In genomic region chr1:111551623-111552470, GRCh38 we compare ENCODE assay signal across 3 cellular contexts.
TF ChIP-seq lines count a peak whose summit lies in the region.

No MANE protein-coding gene starts in this region.

TF ChIP-seq in GM23338, 12 proteins besides CTCF, POLR2A, EP300 and RAD21 (continues in another document):
- no peak for TF ChIP-seq CREB1 (CRISPR knock-in tag; IDR thresholded peaks at IDR 0.05; ENCODE audit: low read depth)
- no peak for TF ChIP-seq NANOG (IDR thresholded peaks at IDR 0.05; ENCODE audit: borderline replicate concordance)
- TF ChIP-seq ETS1 (IDR thresholded peaks at IDR 0.05), result no peak
- no peak for TF ChIP-seq EZH2 (IDR thresholded peaks at IDR 0.05; ENCODE audit: low read depth, unreplicated experiment)
- TF ChIP-seq ZNF462 (CRISPR knock-in tag; IDR thresholded peaks at IDR 0.05), result no peak

TF ChIP-seq in IMR-90, 13 proteins besides CTCF, POLR2A, EP300 and RAD21:
- no peak for TF ChIP-seq NFE2L2 (IDR thresholded peaks at IDR 0.05; ENCODE audit: low read depth, low read length)
- no peak for TF ChIP-seq BHLHE40 (IDR thresholded peaks at IDR 0.05; ENCODE audit: low read depth, low read length)
- no peak for TF ChIP-seq RCOR1 (IDR thresholded peaks at IDR 0.05; ENCODE audit: insufficient replicate concordance, low read length)
- TF ChIP-seq RFX5 (IDR thresholded peaks at IDR 0.05; ENCODE audit: low read depth, low read length), result no peak
- no peak for TF ChIP-seq CEBPB (IDR thresholded peaks at IDR 0.05; ENCODE audit: low read depth, low read length)
- no peak for TF ChIP-seq ELK1 (IDR thresholded peaks at IDR 0.05; ENCODE audit: borderline replicate concordance, low read depth, low read length)
- TF ChIP-seq MAFK (IDR thresholded peaks at IDR 0.05; ENCODE audit: low read depth, low read length), result no peak
- TF ChIP-seq MAZ (IDR thresholded peaks at IDR 0.05; ENCODE audit: borderline replicate concordance, low read depth, low read length), result no peak
- TF ChIP-seq SMC3 (IDR thresholded peaks at IDR 0.05; ENCODE audit: low read depth, low read length), result no peak
- no peak for TF ChIP-seq MXI1 (IDR thresholded peaks at IDR 0.05; ENCODE audit: borderline replicate concordance, low read depth, low read length)
- TF ChIP-seq CHD1 (IDR thresholded peaks at IDR 0.05; ENCODE audit: low read depth, low read length), result no peak
- no peak for TF ChIP-seq FOS (IDR thresholded peaks at IDR 0.05; ENCODE audit: low read depth, low read length)
- no peak for TF ChIP-seq USF2 (IDR thresholded peaks at IDR 0.05; ENCODE audit: low read depth, low read length)
TF ChIP-seq in IMR-90: peak in this region for 0.

TF ChIP-seq in H1, 55 proteins besides CTCF, POLR2A, EP300 and RAD21:
- TF ChIP-seq TAF7 (optimal IDR thresholded peaks at IDR 0.05; ENCODE audit: borderline replicate concordance, low read depth, low read length), result no peak
- TF ChIP-seq POLR2AphosphoS5 (IDR thresholded peaks at IDR 0.05; ENCODE audit: low read depth, low read length), result no peak
- no peak for TF ChIP-seq ZNF274 (IDR thresholded peaks at IDR 0.05; ENCODE audit: borderline replicate concordance, extremely low read depth, low read length)
- TF ChIP-seq GABPA (IDR thresholded peaks at IDR 0.05; ENCODE audit: borderline replicate concordance, insufficient read depth, low read length), result no peak
- TF ChIP-seq TBP (IDR thresholded peaks at IDR 0.05; ENCODE audit: low read depth, low read length), result no peak
- no peak for TF ChIP-seq BRCA1 (IDR thresholded peaks at IDR 0.05; ENCODE audit: low read depth, low read length)
- no peak for TF ChIP-seq SP4 (IDR thresholded peaks at IDR 0.05; ENCODE audit: low read length)
- no peak for TF ChIP-seq HDAC6 (IDR thresholded peaks at IDR 0.05; ENCODE audit: low read depth, low read length)
- TF ChIP-seq CREB1 (IDR thresholded peaks at IDR 0.05), result no peak
- TF ChIP-seq KDM1A (IDR thresholded peaks at IDR 0.05; ENCODE audit: borderline replicate concordance, low read length), result no peak
- TF ChIP-seq RNF2 (IDR thresholded peaks at IDR 0.05; ENCODE audit: borderline replicate concordance, low read depth, low read length, missing control alignments, poor library complexity, severe bottlenecking), result no peak
- no peak for TF ChIP-seq YY1 (IDR thresholded peaks at IDR 0.05; ENCODE audit: low read depth, low read length)
- TF ChIP-seq PHF8 (conservative IDR thresholded peaks at IDR 0.05; ENCODE audit: low read depth, low read length), result no peak
- TF ChIP-seq SRF (IDR thresholded peaks at IDR 0.05; ENCODE audit: low read depth, low read length), result no peak
- TF ChIP-seq BCL11A (IDR thresholded peaks at IDR 0.05; ENCODE audit: low read depth in 2 of 2, low read length in 2 of 2), result no peak
- no peak for TF ChIP-seq SP1 (IDR thresholded peaks at IDR 0.05; ENCODE audit: low read depth, low read length)
- TF ChIP-seq TCF12 (IDR thresholded peaks at IDR 0.05; ENCODE audit: low read depth, low read length), result no peak
TF ChIP-seq in H1: peak in this region for 0.
